ENCODE assay signal across 1 cellular context in genomic region chr12:109571773-109572505, GRCh38.
TF ChIP-seq lines count a peak whose summit lies in the region.

No MANE protein-coding gene starts in this region.

TF ChIP-seq in liver, 16 proteins besides CTCF, POLR2A, EP300 and RAD21 (continued from another document):
- TF ChIP-seq, protein P1, sequence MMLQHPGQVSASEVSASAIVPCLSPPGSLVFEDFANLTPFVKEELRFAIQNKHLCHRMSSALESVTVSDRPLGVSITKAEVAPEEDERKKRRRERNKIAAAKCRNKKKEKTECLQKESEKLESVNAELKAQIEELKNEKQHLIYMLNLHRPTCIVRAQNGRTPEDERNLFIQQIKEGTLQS (IDR thresholded peaks at IDR 0.05) = peak; percentile 72
- peak; percentile 70 for TF ChIP-seq FOXA2 (IDR thresholded peaks at IDR 0.05)
TF ChIP-seq in liver: peak in this region for 9.
